In genomic region chr19:14363203-14364097, GRCh38 we compare ENCODE assay signal across 8 cellular contexts. TPM values are rescaled to one million over a fixed set of nuclear protein-coding genes. Genes with fewer than 3 reads are reported as not detected.
DNase-seq lines count a peak whose midpoint lies in the region; ATAC-seq and TF ChIP-seq lines count a peak whose summit lies in the region.

No MANE protein-coding gene starts in this region.

- no peaks in the 10 kb centered on the region for H3K36me3 Mint-ChIP-seq in CD4-positive, alpha-beta memory T cell

- peaks cover 64% of the 10 kb centered on the region for H3K4me1 ChIP-seq in CD4-positive, alpha-beta memory T cell (ENCODE audit: insufficient read depth, low read length)
- H3K4me1 ChIP-seq in mesenchymal stem cell (ENCODE audit: control insufficient read depth, insufficient read depth, low read depth, low read length) = peaks cover 13% of the 10 kb centered on the region

- POLR2A ChIA-PET in CD4-positive, alpha-beta memory T cell (lab: Charles Lee; ENCODE audit: partially characterized antibody) = interaction anchor here (0.9 to 18.6 kb wide), 11 partner anchors 8 to 226 kb away, joined by 3 to 585 read pairs (median 6); partner anchors contain the start of genes ADGRE5 and ASF1B

- no peaks in the 10 kb centered on the region for H3K79me1 ChIP-seq in mesenchymal stem cell (replicated peaks; ENCODE audit: low read length, poor library complexity, severe bottlenecking)

- H3K9me3 ChIP-seq in CD4-positive, alpha-beta memory T cell (ENCODE audit: control insufficient read depth in 1 of 2, low read length in 2 of 2) = no peaks in the 10 kb centered on the region
- no peaks in the 10 kb centered on the region for H3K9me3 ChIP-seq in WERI-Rb-1 (ENCODE audit: severe bottlenecking)
- H3K9me3 ChIP-seq in mesenchymal stem cell (ENCODE audit: control insufficient read depth, low read length) = no peaks in the 10 kb centered on the region

- H2BK120ac ChIP-seq in mesenchymal stem cell (ENCODE audit: low read depth, low read length) = peak overlapping the region; percentile 89

- peak overlapping the region in 1 of 2 experiments; percentile 3 for H3K14ac ChIP-seq in mesenchymal stem cell (ENCODE audit: low read length in 2 of 2)

- peaks cover 34 to 60% (median 43%) of the 10 kb centered on the region in 4 donors for H3K4me1 Mint-ChIP-seq in CD4-positive, alpha-beta memory T cell
- peaks cover 59% of the 10 kb centered on the region for H3K4me1 Mint-ChIP-seq in stimulated activated naive CD8-positive, alpha-beta T cell treated with anti-CD3 and anti-CD28 coated beads, Interleukin-15, amount 100 ng/mL, for 72 hours

- H3K36me3 ChIP-seq in CD4-positive, alpha-beta memory T cell (ENCODE audit: insufficient read depth, low read length) = no peaks in the 10 kb centered on the region
- no peaks in the 10 kb centered on the region for H3K36me3 ChIP-seq in WERI-Rb-1
- no peaks in the 10 kb centered on the region for H3K36me3 ChIP-seq in mesenchymal stem cell (ENCODE audit: control insufficient read depth in 1 of 2, insufficient read depth in 2 of 2, low read depth in 1 of 2, low read length in 2 of 2)

- H2AK5ac ChIP-seq in mesenchymal stem cell (ENCODE audit: low read length, severe bottlenecking) = no peak overlapping the region

- peak overlapping the region; percentile 84 for H4K8ac ChIP-seq in mesenchymal stem cell (ENCODE audit: low read length)

- peak overlapping the region in 1 of 2 experiments; percentile 59 for H3K23ac ChIP-seq in mesenchymal stem cell (ENCODE audit: low read length in 2 of 2)

- peak in 2 of 5 donors; percentile 30 to 61 for DNase-seq in CD4-positive, alpha-beta memory T cell
- DNase-seq in HK-2 (ENCODE audit: unreplicated experiment) = peak; percentile 65
- peak; percentile 96 for DNase-seq in WERI-Rb-1
- DNase-seq in effector CD8-positive, alpha-beta T cell (lab: John Stamatoyannopoulos, UW) = peak; percentile 25
- peak; percentile 58 for DNase-seq in mesenchymal stem cell
- DNase-seq in stimulated activated naive CD8-positive, alpha-beta T cell treated with anti-CD3 and anti-CD28 coated beads, Interleukin-15, amount 100 ng/mL, for 72 hours = peak; percentile 60 to 78

- H3K18ac ChIP-seq in mesenchymal stem cell (ENCODE audit: low read depth in 1 of 2, low read length in 2 of 2) = peak overlapping the region; percentile 37 to 88

- peak; percentile 77 for ATAC-seq in stimulated activated naive CD8-positive, alpha-beta T cell treated with anti-CD3 and anti-CD28 coated beads, Interleukin-15, amount 100 ng/mL, for 72 hours
- no peak for ATAC-seq in HG03025 (IDR thresholded peaks at IDR 0.05; ENCODE audit: low FRiP score, unreplicated experiment)
- ATAC-seq in HG02870 (IDR thresholded peaks at IDR 0.05; ENCODE audit: unreplicated experiment) = no peak

- peak overlapping the region; percentile 90 to 96 (median 94) for H3K27ac Mint-ChIP-seq in CD4-positive, alpha-beta memory T cell
- H3K27ac Mint-ChIP-seq in stimulated activated naive CD8-positive, alpha-beta T cell treated with anti-CD3 and anti-CD28 coated beads, Interleukin-15, amount 100 ng/mL, for 72 hours = peak overlapping the region; percentile 84 to 96

- no peak for TF ChIP-seq CTCF in WERI-Rb-1 (IDR thresholded peaks at IDR 0.05; ENCODE audit: low read depth, low read length)

- no peaks in the 10 kb centered on the region for H3K27me3 ChIP-seq in CD4-positive, alpha-beta memory T cell (ENCODE audit: insufficient read depth, low read length)
- no peaks in the 10 kb centered on the region for H3K27me3 ChIP-seq in WERI-Rb-1 (ENCODE audit: insufficient read depth, low read depth, severe bottlenecking)
- H3K27me3 ChIP-seq in mesenchymal stem cell (ENCODE audit: control insufficient read depth in 1 of 2, insufficient read depth in 1 of 2, low read length in 2 of 2) = no peaks in the 10 kb centered on the region

- no peaks in the 10 kb centered on the region for H3K27me3 Mint-ChIP-seq in CD4-positive, alpha-beta memory T cell
- H3K27me3 Mint-ChIP-seq in stimulated activated naive CD8-positive, alpha-beta T cell treated with anti-CD3 and anti-CD28 coated beads, Interleukin-15, amount 100 ng/mL, for 72 hours = no peaks in the 10 kb centered on the region

- peak overlapping the region; percentile 54 for H3K9ac ChIP-seq in mesenchymal stem cell (ENCODE audit: low read length)

- peak overlapping the region; percentile 48 for H4K91ac ChIP-seq in mesenchymal stem cell (ENCODE audit: low read length)

- no peak overlapping the region for H2BK5ac ChIP-seq in mesenchymal stem cell (ENCODE audit: low read depth, low read length, poor library complexity, severe bottlenecking)

- peak overlapping the region; percentile 55 for H3K4me2 ChIP-seq in mesenchymal stem cell (ENCODE audit: low read length, poor library complexity, severe bottlenecking)

- peak overlapping the region; percentile 83 for H3K27ac ChIP-seq in CD4-positive, alpha-beta memory T cell (ENCODE audit: low read depth, low read length)
- H3K27ac ChIP-seq in WERI-Rb-1 = peak overlapping the region; percentile 87
- H3K27ac ChIP-seq in mesenchymal stem cell (ENCODE audit: low read length, poor library complexity, severe bottlenecking) = peak overlapping the region; percentile 46

- H3K4ac ChIP-seq in mesenchymal stem cell (ENCODE audit: low read depth in 1 of 2, low read length in 2 of 2) = peak overlapping the region; percentile 10 to 60

- H2AFZ ChIP-seq in mesenchymal stem cell (ENCODE audit: low read depth, low read length) = peak overlapping the region; percentile 85

- intact Hi-C loops in CD4-positive, alpha-beta memory T cell (cut with micrococcal nuclease) = no loop called here

- H3K4me3 Mint-ChIP-seq in CD4-positive, alpha-beta memory T cell = peak overlapping the region; percentile 83 to 94 (median 88)
- peak overlapping the region; percentile 88 to 91 for H3K4me3 Mint-ChIP-seq in stimulated activated naive CD8-positive, alpha-beta T cell treated with anti-CD3 and anti-CD28 coated beads, Interleukin-15, amount 100 ng/mL, for 72 hours

- peak overlapping the region; percentile 42 to 65 for H3K4me3 ChIP-seq in CD4-positive, alpha-beta memory T cell (ENCODE audit: low read length in 2 of 2)
- peak overlapping the region; percentile 48 for H3K4me3 ChIP-seq in WERI-Rb-1 (ENCODE audit: low read depth, low read length)
- H3K4me3 ChIP-seq in mesenchymal stem cell (ENCODE audit: insufficient read depth in 1 of 2, low read depth in 1 of 2, low read length in 2 of 2) = peak overlapping the region; percentile 26 to 61

- CTCF ChIA-PET in CD4-positive, alpha-beta memory T cell (lab: Charles Lee; ENCODE audit: partially characterized antibody) = interaction anchor here (0.5 to 15.9 kb wide), 9 partner anchors 8 to 137 kb away, joined by 3 to 213 read pairs (median 5); partner anchors contain the start of gene ADGRE5

- peak overlapping the region; percentile 55 for H2BK15ac ChIP-seq in mesenchymal stem cell (ENCODE audit: low read depth, poor library complexity, severe bottlenecking)

- no peaks in the 10 kb centered on the region for H3K9me3 Mint-ChIP-seq in CD4-positive, alpha-beta memory T cell
- H3K9me3 Mint-ChIP-seq in stimulated activated naive CD8-positive, alpha-beta T cell treated with anti-CD3 and anti-CD28 coated beads, Interleukin-15, amount 100 ng/mL, for 72 hours = no peaks in the 10 kb centered on the region

- peak overlapping the region; percentile 45 to 94 for H2BK12ac ChIP-seq in mesenchymal stem cell (ENCODE audit: low read length in 2 of 2)

- WGBS in mesenchymal stem cell = 10% methylated on average over 29 of the region's 34 CpGs

RNA-seq across cellular contexts. Expression of gene ADGRE5, which starts 17.8 kb away (rescaled TPM):
- total RNA-seq in CD4-positive, alpha-beta memory T cell = 100 to 1,000 TPM; 170 to 173 TPM
- 100 to 1,000 TPM; 211 to 275 TPM for polyA plus RNA-seq in CD4-positive, alpha-beta memory T cell
- polyA plus RNA-seq in mesenchymal stem cell (2013, experiment 1 of 2) = 48.9 TPM
- 49.7 TPM for polyA plus RNA-seq in mesenchymal stem cell (2013, experiment 2 of 2)

RNA-seq across cellular contexts. Expression of gene DDX39A, which starts 55.7 kb away (rescaled TPM):
- 100 to 1,000 TPM; 148 TPM for total RNA-seq in CD4-positive, alpha-beta memory T cell
- polyA plus RNA-seq in CD4-positive, alpha-beta memory T cell = 100 to 1,000 TPM in 1 of 2 donors, 10 to 100 TPM in 1; 95.0 to 145 TPM
- 46.7 TPM for polyA plus RNA-seq in mesenchymal stem cell (2013, experiment 1 of 2)
- polyA plus RNA-seq in mesenchymal stem cell (2013, experiment 2 of 2) = 46.1 TPM
